ENCODE assay signal across 7 cellular contexts in the genomic region with DNA sequence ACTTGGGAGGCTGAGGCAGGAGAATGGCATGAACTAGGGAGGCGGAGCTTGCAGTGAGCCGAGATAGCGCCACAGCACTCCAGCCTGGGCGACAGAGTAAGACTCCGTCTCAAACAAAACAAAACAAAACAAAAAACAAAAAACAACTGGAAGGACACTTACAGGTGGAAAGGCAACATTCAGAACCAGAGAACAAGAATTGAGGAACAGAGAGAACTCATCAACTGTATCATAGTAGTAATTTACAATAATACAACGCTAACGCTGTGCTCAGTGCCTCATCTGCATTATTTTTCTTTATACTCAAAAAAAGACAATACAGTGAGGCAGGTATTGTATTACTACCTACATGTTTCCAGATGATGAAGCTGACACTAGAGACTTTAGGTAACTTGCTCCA. TPM values are rescaled to one million over a fixed set of nuclear protein-coding genes. Genes with fewer than 3 reads are reported as not detected.
DNase-seq lines count a peak whose midpoint lies in the region; ATAC-seq, FAIRE-seq and TF ChIP-seq lines count a peak whose summit lies in the region.
"Not testable (repeated sequence)": the region's sequence is repeated elsewhere in the genome, so short reads cannot be mapped to it uniquely, and the experiment has no call there.

No MANE protein-coding gene starts in this region.

- POLR2A ChIA-PET in activated B cell treated with CpG ODN at 0.5 μM for 24 hours (lab: Charles Lee); activated naive CD8-positive, alpha-beta T cell treated with anti-CD3 and anti-CD28 coated beads, Interleukin-2, amount 10 ng/mL, durations not matched to agents 7 days and 5 days (lab: Charles Lee): not testable (repeated sequence)
- POLR2A ChIA-PET in H1 (lab: Charles Lee; ENCODE audit: partially characterized antibody): interaction anchor here (1.4 kb wide), 1 partner anchor 9 kb away, joined by 5 read pairs; no protein-coding TSS in a partner anchor

- not testable (repeated sequence) for H3K9me2 ChIP-seq in Karpas-422 (replicated peaks; ENCODE audit: insufficient read depth, low read length)

- H3K27me3 ChIP-seq in Karpas-422 (ENCODE audit: low read length); H1 (replicated peaks in 1 of 4; ENCODE audit: control insufficient read depth in 3 of 4, extremely low read depth in 1 of 4, insufficient read depth in 3 of 4, low read length in 3 of 4); osteoblast (ENCODE audit: insufficient read depth, low read length): not testable (repeated sequence)

- H4K20me1 ChIP-seq in Karpas-422 (ENCODE audit: insufficient read depth, low read depth, low read length); H1 (replicated peaks in 1 of 2; ENCODE audit: control insufficient read depth in 1 of 2, insufficient read depth in 2 of 2, low read length in 2 of 2): not testable (repeated sequence)
- peaks cover 23% of the 10 kb centered on the region for H4K20me1 ChIP-seq in osteoblast (ENCODE audit: insufficient read depth, low read length)

- H3K27ac Mint-ChIP-seq in activated B cell treated with CpG ODN at 0.5 μM for 24 hours: peak overlapping the region; percentile 98
- H3K27ac Mint-ChIP-seq in activated naive CD8-positive, alpha-beta T cell treated with anti-CD3 and anti-CD28 coated beads, Interleukin-2, amount 10 ng/mL, durations not matched to agents 7 days and 5 days: peak overlapping the region; percentile 46

- H3K9ac ChIP-seq in Karpas-422 (ENCODE audit: low read length): peak overlapping the region; percentile 85
- not testable (repeated sequence) for H3K9ac ChIP-seq in H1 (replicated peaks in 1 of 4; ENCODE audit: extremely low read depth in 1 of 4, low read depth in 3 of 4, low read length in 3 of 4)
- H3K9ac ChIP-seq in kidney (ENCODE audit: low read length in 2 of 2): peak overlapping the region in 1 of 2 donors; percentile 92

- not testable (repeated sequence) for H3K27ac ChIP-seq in Karpas-422 (ENCODE audit: low read length); H1 (ENCODE audit: low read depth, low read length); kidney (ENCODE audit: low read depth in 2 of 2, low read length in 2 of 2); osteoblast (ENCODE audit: low read depth, low read length)

- not testable (repeated sequence) for H4K91ac ChIP-seq in H1 (replicated peaks; ENCODE audit: insufficient read length, low read length)

- H3K18ac ChIP-seq in H1 (ENCODE audit: extremely low read depth, low read length): not testable (repeated sequence)

- H2BK12ac ChIP-seq in H1 (ENCODE audit: low read depth, low read length): not testable (repeated sequence)

- H3K79me2 ChIP-seq in Karpas-422 (ENCODE audit: low read length) (peaks cover 64% of the 10 kb centered on the region), H1 (ENCODE audit: control insufficient read depth in 1 of 2, insufficient read depth in 2 of 2, low read length in 2 of 2) (peaks cover 4 to 63% of the 10 kb centered on the region in 2 experiments; a peak in 3 of 4 replicates), osteoblast (ENCODE audit: insufficient read depth, low read length) (peaks cover 60% of the 10 kb centered on the region)

- not testable (repeated sequence) for H3K56ac ChIP-seq in H1 (replicated peaks; ENCODE audit: insufficient read length, low read depth, low read length)

- not testable (repeated sequence) for H3K9me3 Mint-ChIP-seq in activated B cell treated with CpG ODN at 0.5 μM for 24 hours; activated naive CD8-positive, alpha-beta T cell treated with anti-CD3 and anti-CD28 coated beads, Interleukin-2, amount 10 ng/mL, durations not matched to agents 7 days and 5 days

- H3K36me3 Mint-ChIP-seq in activated B cell treated with CpG ODN at 0.5 μM for 24 hours (ENCODE audit: low read depth): peaks cover 26% of the 10 kb centered on the region
- H3K36me3 Mint-ChIP-seq in activated naive CD8-positive, alpha-beta T cell treated with anti-CD3 and anti-CD28 coated beads, Interleukin-2, amount 10 ng/mL, durations not matched to agents 7 days and 5 days: not testable (repeated sequence)

- DNase-seq in Karpas-422; activated B cell treated with CpG ODN at 0.5 μM for 24 hours; activated naive CD8-positive, alpha-beta T cell treated with anti-CD3 and anti-CD28 coated beads, Interleukin-2, amount 10 ng/mL, durations not matched to agents 7 days and 5 days; H1 (ENCODE audit: low read depth in 1 of 2, low spot score in 2 of 2); kidney; osteoblast (ENCODE audit: insufficient read length, low spot score, missing footprints): not testable (repeated sequence)

- not testable (repeated sequence) for H3K14ac ChIP-seq in H1 (ENCODE audit: insufficient read length)

- H4K8ac ChIP-seq in H1 (ENCODE audit: extremely low read depth, insufficient read depth, low read length): not testable (repeated sequence)

- not testable (repeated sequence) for H3K4ac ChIP-seq in H1 (replicated peaks; ENCODE audit: insufficient read length, low read depth, low read length)

- H3K4me1 Mint-ChIP-seq in activated B cell treated with CpG ODN at 0.5 μM for 24 hours: peaks cover 54% of the 10 kb centered on the region
- peaks cover 21% of the 10 kb centered on the region for H3K4me1 Mint-ChIP-seq in activated naive CD8-positive, alpha-beta T cell treated with anti-CD3 and anti-CD28 coated beads, Interleukin-2, amount 10 ng/mL, durations not matched to agents 7 days and 5 days

- not testable (repeated sequence) for H4K5ac ChIP-seq in H1 (ENCODE audit: insufficient read length, low read depth, low read length)

- H3K36me3 ChIP-seq in Karpas-422 (ENCODE audit: insufficient read depth, low read length); H1 (ENCODE audit: control insufficient read depth in 2 of 4, insufficient read depth in 4 of 4, low read length in 3 of 4); kidney (ENCODE audit: control insufficient read depth in 1 of 2, insufficient read depth in 2 of 2, low read length in 2 of 2); osteoblast (ENCODE audit: insufficient read depth, low read length): not testable (repeated sequence)

- not testable (repeated sequence) for H2BK5ac ChIP-seq in H1 (ENCODE audit: low read depth, low read length)

- not testable (repeated sequence) for H2BK120ac ChIP-seq in H1 (replicated peaks; ENCODE audit: low read depth, low read length)

- not testable (repeated sequence) for H3K79me1 ChIP-seq in H1 (ENCODE audit: low read depth, low read length)

- H3K23ac ChIP-seq in H1 (ENCODE audit: insufficient read length): not testable (repeated sequence)

- H3K4me3 Mint-ChIP-seq in activated B cell treated with CpG ODN at 0.5 μM for 24 hours: peak overlapping the region; percentile 93
- peak overlapping the region; percentile 89 for H3K4me3 Mint-ChIP-seq in activated naive CD8-positive, alpha-beta T cell treated with anti-CD3 and anti-CD28 coated beads, Interleukin-2, amount 10 ng/mL, durations not matched to agents 7 days and 5 days

- not testable (repeated sequence) for H2BK20ac ChIP-seq in H1 (ENCODE audit: low read length)

- not testable (repeated sequence) for H3K23me2 ChIP-seq in H1 (ENCODE audit: low read depth, low read length)

- not testable (repeated sequence) for TF ChIP-seq EP300 in H1 (IDR thresholded peaks at IDR 0.05; ENCODE audit: borderline replicate concordance in 1 of 2, low read depth in 2 of 2, low read length in 2 of 2)

- H3K4me3 ChIP-seq in GM08714 (ENCODE audit: low read length): peak overlapping the region; percentile 99; the same call in 1 of the 2 replicates
- H3K4me3 ChIP-seq in Karpas-422 (ENCODE audit: low read length): peak overlapping the region; percentile 88
- H3K4me3 ChIP-seq in H1 (ENCODE audit: extremely low read depth in 1 of 4, insufficient read depth in 2 of 4, low read depth in 3 of 4, low read length in 4 of 4): peak overlapping the region in 1 of 4 experiments; percentile 99; a peak in 2 of 8 replicates
- H3K4me3 ChIP-seq in kidney (ENCODE audit: low read length in 2 of 2): peak overlapping the region; percentile 93 to 95
- not testable (repeated sequence) for H3K4me3 ChIP-seq in osteoblast (ENCODE audit: insufficient read depth, low read length)

- H2AK5ac ChIP-seq in H1 (ENCODE audit: low read depth, low read length): not testable (repeated sequence)

- H3K9me3 ChIP-seq in Karpas-422 (ENCODE audit: low read length); H1 (ENCODE audit: insufficient read depth in 2 of 2, low read depth in 1 of 2, low read length in 1 of 2); kidney (ENCODE audit: control insufficient read depth in 1 of 2, low read length in 2 of 2); osteoblast (ENCODE audit: low read depth, low read length): not testable (repeated sequence)

- H3K4me2 ChIP-seq in Karpas-422 (ENCODE audit: low read depth, low read length, poor library complexity, severe bottlenecking) (peak overlapping the region; percentile 76), H1 (ENCODE audit: insufficient read depth in 1 of 2, low read depth in 2 of 2, low read length in 2 of 2) (peak overlapping the region; percentile 68 to 78; a peak in 3 of 4 replicates), osteoblast (ENCODE audit: insufficient read depth, low read length) (peak overlapping the region; percentile 96)

- H3K4me1 ChIP-seq in Karpas-422 (ENCODE audit: low read length) (peaks cover 30% of the 10 kb centered on the region), kidney (ENCODE audit: control insufficient read depth in 1 of 2, insufficient read depth in 1 of 2, low read depth in 1 of 2, low read length in 2 of 2) (peaks cover 6 to 22% of the 10 kb centered on the region in 2 donors), osteoblast (ENCODE audit: insufficient read depth, low read length) (peaks cover 13% of the 10 kb centered on the region)
- not testable (repeated sequence) for H3K4me1 ChIP-seq in H1 (replicated peaks in 1 of 4; ENCODE audit: control insufficient read depth in 3 of 4, insufficient read depth in 4 of 4, low read length in 3 of 4)

- not testable (repeated sequence) for TF ChIP-seq RAD21 in H1 (IDR thresholded peaks at IDR 0.05 in 1 of 2, conservative IDR thresholded peaks at IDR 0.05 in 1 of 2; ENCODE audit: low read depth in 2 of 2, low read length in 2 of 2)

- not testable (repeated sequence) for H3K27me3 Mint-ChIP-seq in activated B cell treated with CpG ODN at 0.5 μM for 24 hours; activated naive CD8-positive, alpha-beta T cell treated with anti-CD3 and anti-CD28 coated beads, Interleukin-2, amount 10 ng/mL, durations not matched to agents 7 days and 5 days

- TF ChIP-seq CTCF in activated B cell treated with CpG ODN at 0.5 μM for 24 hours (IDR thresholded peaks at IDR 0.05); H1 (IDR thresholded peaks at IDR 0.05; ENCODE audit: control extremely low read depth in 1 of 3, insufficient read depth in 1 of 3, low read depth in 1 of 3, low read length in 3 of 3); kidney (IDR thresholded peaks at IDR 0.05; ENCODE audit: borderline replicate concordance, extremely low read depth, insufficient read depth); osteoblast (IDR thresholded peaks at IDR 0.05; ENCODE audit: extremely low read depth, low read depth, low read length): not testable (repeated sequence)

- H2BK15ac ChIP-seq in H1 (ENCODE audit: low read length): not testable (repeated sequence)

- FAIRE-seq in H1 (lab: Jason Lieb, UNC); kidney (lab: Jason Lieb, UNC): not testable (repeated sequence)

- intact Hi-C loops in activated B cell treated with CpG ODN at 0.5 μM for 24 hours (cut with micrococcal nuclease): loop anchor here (5.0 kb wide), 2 partner anchors 1887 to 1893 kb away; partner anchors contain the start of genes ITPRID2 and RBM45
- intact Hi-C loops in kidney (cut with DNase I): not testable (repeated sequence)

- not testable (repeated sequence) for H2AFZ ChIP-seq in Karpas-422 (ENCODE audit: low read length); H1 (ENCODE audit: low read length); osteoblast (ENCODE audit: low read length)

- TF ChIP-seq POLR2A in H1 (IDR thresholded peaks at IDR 0.05; ENCODE audit: control extremely low read depth in 1 of 2, low read depth in 2 of 2, low read length in 2 of 2): not testable (repeated sequence)

- WGBS in H1 (ENCODE audit: extremely low coverage in 1 of 2, insufficient coverage in 1 of 2, insufficient read length in 1 of 2, insufficient replicate concordance in 2 of 2, low coverage in 1 of 2, low lambda C conversion rate in 2 of 2, missing lambda C conversion rate in 1 of 2), 2 experiments: 97% methylated on average over 7 of the region's 7 CpGs; no CpG with 5 or more reads in 1 of the 2 experiments

- CTCF ChIA-PET in activated B cell treated with CpG ODN at 0.5 μM for 24 hours (lab: Charles Lee): not testable (repeated sequence)
- CTCF ChIA-PET in H1 (lab: Charles Lee; ENCODE audit: partially characterized antibody): interaction anchor here (0.6 to 0.9 kb wide), 2 partner anchors 65 to 72 kb away, joined by 3 to 4 read pairs; no protein-coding TSS in a partner anchor

- not testable (repeated sequence) for ATAC-seq in activated B cell treated with CpG ODN at 0.5 μM for 24 hours (ENCODE audit: low read depth); activated naive CD8-positive, alpha-beta T cell treated with anti-CD3 and anti-CD28 coated beads, Interleukin-2, amount 10 ng/mL, durations not matched to agents 7 days and 5 days (ENCODE audit: low read depth)

RNA-seq across cellular contexts. Expression of gene CWC22, which starts 1.6 kb away (rescaled TPM):
- total RNA-seq in Karpas-422 (2014; rRNA removed; shearing (Covaris generic); ENCODE audit: low replicate concordance): 19.3 and 23.7 TPM in 2 replicates
- 27.5 and 28.9 TPM in 2 replicates for total RNA-seq in activated B cell treated with CpG ODN at 0.5 μM for 24 hours
- 10 to 100 TPM; 22.2 to 23.0 TPM for total RNA-seq in activated naive CD8-positive, alpha-beta T cell treated with anti-CD3 and anti-CD28 coated beads, Interleukin-2, amount 10 ng/mL, durations not matched to agents 7 days and 5 days
- total RNA-seq in H1 (2021; fragmentation: NEBNext Ultra II Directional; extraction: Animal tissue kit (Norgen Biotek cat#: 25700)): 30.2 and 34.0 TPM in 2 replicates
- polyA plus RNA-seq in H1 (2011; rRNA removed): 2.7 and 3.7 TPM in 2 replicates
- 6.7 TPM for polyA plus RNA-seq in H1 (2011; cell fraction: cytosol; rRNA removed)
- polyA plus RNA-seq in H1 (2011; cell fraction: nucleus; rRNA removed): 2.9 TPM
- polyA plus RNA-seq in H1 (2012, experiment 1 of 2): 17.0 to 40.2 TPM (median 21.2 TPM) in 4 replicates
- polyA plus RNA-seq in H1 (2012, experiment 2 of 2): 1.3 TPM
- polyA plus RNA-seq in H1 (2013, experiment 1 of 2): 34.5 TPM
- polyA plus RNA-seq in H1 (2013, experiment 2 of 2): 33.4 TPM
- polyA minus RNA-seq in H1 (2011; rRNA and poly(A)+ RNA removed): 8.2 and 12.9 TPM in 2 replicates
- 6.4 TPM for polyA minus RNA-seq in H1 (2011; cell fraction: cytosol; rRNA and poly(A)+ RNA removed)
- polyA minus RNA-seq in H1 (2011; cell fraction: nucleus; rRNA and poly(A)+ RNA removed): 16.6 TPM
- total RNA-seq in kidney: 20.6 TPM
- polyA plus RNA-seq in kidney (ENCODE audit: insufficient read depth, low read depth, low replicate concordance): 10.3 TPM
- total RNA-seq in osteoblast: 15.2 and 17.1 TPM in 2 replicates
